8 cellular contexts compared by ENCODE assay signal in genomic region chr1:234603221-234604204, GRCh38. TPM values are rescaled to one million over a fixed set of nuclear protein-coding genes. Genes with fewer than 3 reads are reported as not detected.
DNase-seq lines count a peak whose midpoint lies in the region; ATAC-seq and TF ChIP-seq lines count a peak whose summit lies in the region.

No MANE protein-coding gene starts in this region.

- DNase-seq in activated naive CD4-positive, alpha-beta T cell (lab: John Stamatoyannopoulos, UW) = no peak
- DNase-seq in SK-MEL-5 (ENCODE audit: low read depth, low spot score) = peak; percentile 29
- no peak for DNase-seq in progenitor cell of endocrine pancreas (ENCODE audit: low spot score, unreplicated experiment)
- no peak for DNase-seq in ureter (ENCODE audit: low spot score)

- no peaks in the 10 kb centered on the region for H3K4me1 ChIP-seq in esophagus (ENCODE audit: control insufficient read depth in 2 of 2, insufficient read depth in 2 of 2, low read length in 1 of 2)

- TF ChIP-seq CTCF in progenitor cell of endocrine pancreas (IDR thresholded peaks at IDR 0.05; ENCODE audit: unreplicated experiment) = no peak

- no peaks in the 10 kb centered on the region for H3K9me3 Mint-ChIP-seq in activated naive CD4-positive, alpha-beta T cell treated with anti-CD3 and anti-CD28 coated beads, Interleukin-2, amount 50 U/mL, for 24 hours
- no peaks in the 10 kb centered on the region for H3K9me3 Mint-ChIP-seq in progenitor cell of endocrine pancreas (ENCODE audit: low read depth)

- H3K27me3 Mint-ChIP-seq in activated naive CD4-positive, alpha-beta T cell treated with anti-CD3 and anti-CD28 coated beads, Interleukin-2, amount 50 U/mL, for 24 hours = no peaks in the 10 kb centered on the region
- no peaks in the 10 kb centered on the region for H3K27me3 Mint-ChIP-seq in progenitor cell of endocrine pancreas

- peak overlapping the region; percentile 22 to 46 for H3K4me3 ChIP-seq in esophagus (ENCODE audit: low read depth in 1 of 2, low read length in 2 of 2)

- peaks cover 41% of the 10 kb centered on the region for H3K36me3 Mint-ChIP-seq in activated naive CD4-positive, alpha-beta T cell treated with anti-CD3 and anti-CD28 coated beads, Interleukin-2, amount 50 U/mL, for 24 hours
- peaks cover 44% of the 10 kb centered on the region for H3K36me3 Mint-ChIP-seq in progenitor cell of endocrine pancreas (ENCODE audit: insufficient read depth)

- peaks cover 0 to 11% of the 10 kb centered on the region in 2 donors for H3K36me3 ChIP-seq in esophagus (ENCODE audit: control insufficient read depth in 2 of 2, insufficient read depth in 2 of 2, low read length in 1 of 2)

- ATAC-seq in HG03378 (IDR thresholded peaks at IDR 0.05; ENCODE audit: unreplicated experiment) (no peak), GM18498 (IDR thresholded peaks at IDR 0.05; ENCODE audit: unreplicated experiment) (no peak)

- no peaks in the 10 kb centered on the region for H3K9me3 ChIP-seq in esophagus (ENCODE audit: control insufficient read depth in 2 of 2, insufficient read depth in 1 of 2, low read depth in 1 of 2, low read length in 1 of 2)

- H3K27ac ChIP-seq in esophagus (ENCODE audit: low read depth in 2 of 2, low read length in 1 of 2) = peak overlapping the region; percentile 82 to 89

- H3K4me1 Mint-ChIP-seq in activated naive CD4-positive, alpha-beta T cell treated with anti-CD3 and anti-CD28 coated beads, Interleukin-2, amount 50 U/mL, for 24 hours = peaks cover 80% of the 10 kb centered on the region
- peaks cover 57% of the 10 kb centered on the region for H3K4me1 Mint-ChIP-seq in progenitor cell of endocrine pancreas (ENCODE audit: low read depth)

- WGBS in esophagus, 2 donors = 2 to 6% methylated on average over 6 of the region's 6 CpGs

- H3K27me3 ChIP-seq in esophagus (ENCODE audit: control insufficient read depth in 1 of 2, insufficient read depth in 2 of 2, low read length in 2 of 2) = no peaks in the 10 kb centered on the region

- in situ Hi-C loops in SK-MEL-5 (cut with HindIII; ENCODE audit: low pct_unique_long_range_greater_than_20kb, low sequenced_read_pairs) = no loop called here

- H3K4me3 Mint-ChIP-seq in activated naive CD4-positive, alpha-beta T cell treated with anti-CD3 and anti-CD28 coated beads, Interleukin-2, amount 50 U/mL, for 24 hours = peak overlapping the region; percentile 87
- H3K4me3 Mint-ChIP-seq in progenitor cell of endocrine pancreas (ENCODE audit: low read depth) = peak overlapping the region; percentile 94

- H3K27ac Mint-ChIP-seq in activated naive CD4-positive, alpha-beta T cell treated with anti-CD3 and anti-CD28 coated beads, Interleukin-2, amount 50 U/mL, for 24 hours = peak overlapping the region; percentile 95
- peak overlapping the region; percentile 97 for H3K27ac Mint-ChIP-seq in progenitor cell of endocrine pancreas

RNA-seq across cellular contexts. Expression of gene IRF2BP2, which starts 6.5 kb away (rescaled TPM):
- 46.1 and 47.5 TPM in 2 replicates for total RNA-seq in SK-MEL-5 (2014; rRNA removed; shearing (Covaris generic))
- 46.5 and 70.0 TPM in 2 replicates for polyA plus RNA-seq in SK-MEL-5 (2015; cell fraction: cytosol; rRNA removed)
- 63.0 and 96.7 TPM in 2 replicates for polyA plus RNA-seq in SK-MEL-5 (2015; cell fraction: nucleus; rRNA removed)
- polyA plus RNA-seq in esophagus = 10 to 100 TPM; 48.8 to 68.5 TPM
- 193 and 214 TPM in 2 replicates for total RNA-seq in progenitor cell of endocrine pancreas
- 118 TPM for total RNA-seq in ureter
